In the genomic region with DNA sequence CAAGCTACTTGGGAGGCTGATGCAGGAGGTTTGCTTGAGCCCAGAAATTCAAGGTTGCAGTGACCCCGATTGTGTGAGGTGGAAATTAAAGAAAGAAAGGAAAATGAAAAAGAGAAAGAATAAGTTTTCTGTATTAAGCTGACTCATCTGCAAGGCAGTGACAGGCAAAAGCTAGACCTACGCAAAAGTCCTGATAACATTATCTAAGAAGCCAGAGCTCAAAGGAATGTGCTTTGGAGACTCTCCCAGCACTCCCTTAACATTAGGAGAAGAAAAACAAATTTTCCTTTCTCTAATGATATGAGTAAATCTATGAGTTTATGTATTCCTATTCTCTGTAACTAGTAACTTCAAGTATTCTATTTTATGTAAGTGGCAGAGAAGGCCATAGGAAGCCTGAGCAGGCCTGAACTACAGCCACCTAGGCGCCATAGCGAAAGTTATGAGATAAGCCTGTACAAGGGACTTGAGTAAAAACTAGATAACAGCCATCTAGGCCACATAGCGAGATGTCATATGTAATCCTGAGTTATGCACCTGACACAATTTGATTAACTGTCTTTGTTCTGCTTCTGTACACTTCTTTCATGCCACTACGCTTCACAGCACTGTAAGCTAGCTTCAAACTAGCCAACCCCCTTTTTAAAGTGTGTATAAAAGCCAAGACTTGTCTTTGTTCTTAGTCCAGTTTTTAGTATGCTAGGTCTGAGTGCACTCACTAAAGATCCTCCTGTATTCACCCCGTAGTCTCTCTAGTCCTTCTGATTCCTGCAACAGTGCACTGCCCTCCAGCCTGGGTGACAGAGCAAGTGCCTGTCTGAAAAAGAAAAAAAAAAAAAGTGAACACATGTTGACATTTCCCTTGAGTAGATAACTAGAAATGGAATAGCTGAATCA, we compare ENCODE assay signal across 1 cellular context.
TF ChIP-seq lines count a peak whose summit lies in the region.

No MANE protein-coding gene starts in this region.

TF ChIP-seq in K562, 482 proteins besides CTCF, POLR2A, EP300 and RAD21 (continued from another document and continues in another):
- TF ChIP-seq, protein P1, sequence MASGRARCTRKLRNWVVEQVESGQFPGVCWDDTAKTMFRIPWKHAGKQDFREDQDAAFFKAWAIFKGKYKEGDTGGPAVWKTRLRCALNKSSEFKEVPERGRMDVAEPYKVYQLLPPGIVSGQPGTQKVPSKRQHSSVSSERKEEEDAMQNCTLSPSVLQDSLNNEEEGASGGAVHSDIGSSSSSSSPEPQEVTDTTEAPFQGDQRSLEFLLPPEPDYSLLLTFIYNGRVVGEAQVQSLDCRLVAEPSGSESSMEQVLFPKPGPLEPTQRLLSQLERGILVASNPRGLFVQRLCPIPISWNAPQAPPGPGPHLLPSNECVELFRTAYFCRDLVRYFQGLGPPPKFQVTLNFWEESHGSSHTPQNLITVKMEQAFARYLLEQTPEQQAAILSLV (tag; IDR thresholded peaks at IDR 0.05) = no peak
- TF ChIP-seq, protein P2, sequence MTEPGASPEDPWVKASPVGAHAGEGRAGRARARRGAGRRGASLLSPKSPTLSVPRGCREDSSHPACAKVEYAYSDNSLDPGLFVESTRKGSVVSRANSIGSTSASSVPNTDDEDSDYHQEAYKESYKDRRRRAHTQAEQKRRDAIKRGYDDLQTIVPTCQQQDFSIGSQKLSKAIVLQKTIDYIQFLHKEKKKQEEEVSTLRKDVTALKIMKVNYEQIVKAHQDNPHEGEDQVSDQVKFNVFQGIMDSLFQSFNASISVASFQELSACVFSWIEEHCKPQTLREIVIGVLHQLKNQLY (CRISPR knock-in tag; conservative IDR thresholded peaks at IDR 0.05) = no peak
- peak; percentile 85 for TF ChIP-seq ZNF316 (IDR thresholded peaks at IDR 0.05)
- no peak for TF ChIP-seq ZNF354B (CRISPR knock-in tag; IDR thresholded peaks at IDR 0.05)
- TF ChIP-seq, protein P3, sequence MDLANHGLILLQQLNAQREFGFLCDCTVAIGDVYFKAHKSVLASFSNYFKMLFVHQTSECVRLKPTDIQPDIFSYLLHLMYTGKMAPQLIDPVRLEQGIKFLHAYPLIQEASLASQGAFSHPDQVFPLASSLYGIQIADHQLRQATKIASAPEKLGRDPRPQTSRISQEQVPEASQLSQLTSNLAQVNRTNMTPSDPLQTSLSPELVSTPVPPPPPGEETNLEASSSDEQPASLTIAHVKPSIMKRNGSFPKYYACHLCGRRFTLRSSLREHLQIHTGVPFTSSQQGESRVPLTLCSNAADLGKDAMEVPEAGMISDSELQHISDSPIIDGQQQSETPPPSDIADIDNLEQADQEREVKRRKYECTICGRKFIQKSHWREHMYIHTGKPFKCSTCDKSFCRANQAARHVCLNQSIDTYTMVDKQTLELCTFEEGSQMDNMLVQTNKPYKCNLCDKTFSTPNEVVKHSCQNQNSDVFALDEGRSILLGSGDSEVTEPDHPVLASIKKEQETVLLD (IDR thresholded peaks at IDR 0.05) = no peak; the same call in 1 of the 2 replicates
- no peak for TF ChIP-seq MBD2 (IDR thresholded peaks at IDR 0.05; ENCODE audit: borderline replicate concordance, low read depth)
- TF ChIP-seq SREBF1 (IDR thresholded peaks at IDR 0.05; ENCODE audit: borderline replicate concordance, low read depth, low read length) = no peak
- TF ChIP-seq TRIM28 (IDR thresholded peaks at IDR 0.05) = peak; percentile 100
- TF ChIP-seq, protein P4, sequence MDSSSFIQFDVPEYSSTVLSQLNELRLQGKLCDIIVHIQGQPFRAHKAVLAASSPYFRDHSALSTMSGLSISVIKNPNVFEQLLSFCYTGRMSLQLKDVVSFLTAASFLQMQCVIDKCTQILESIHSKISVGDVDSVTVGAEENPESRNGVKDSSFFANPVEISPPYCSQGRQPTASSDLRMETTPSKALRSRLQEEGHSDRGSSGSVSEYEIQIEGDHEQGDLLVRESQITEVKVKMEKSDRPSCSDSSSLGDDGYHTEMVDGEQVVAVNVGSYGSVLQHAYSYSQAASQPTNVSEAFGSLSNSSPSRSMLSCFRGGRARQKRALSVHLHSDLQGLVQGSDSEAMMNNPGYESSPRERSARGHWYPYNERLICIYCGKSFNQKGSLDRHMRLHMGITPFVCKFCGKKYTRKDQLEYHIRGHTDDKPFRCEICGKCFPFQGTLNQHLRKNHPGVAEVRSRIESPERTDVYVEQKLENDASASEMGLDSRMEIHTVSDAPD (CRISPR knock-in tag; IDR thresholded peaks at IDR 0.05) = no peak
- peak; percentile 97; the same call in 1 of the 2 replicates for TF ChIP-seq CBX1 (IDR thresholded peaks at IDR 0.05; ENCODE audit: low read depth)
- no peak for TF ChIP-seq SIRT6 (IDR thresholded peaks at IDR 0.05; ENCODE audit: low read depth, low read length)
- no peak for TF ChIP-seq FOXM1 (IDR thresholded peaks at IDR 0.05; ENCODE audit: low read depth)
- no peak for TF ChIP-seq FOXM1 (CRISPR knock-in tag; IDR thresholded peaks at IDR 0.05; ENCODE audit: low read depth)
- no peak for TF ChIP-seq CEBPG (CRISPR knock-in tag; IDR thresholded peaks at IDR 0.05)
- no peak for TF ChIP-seq CEBPG (tag; conservative IDR thresholded peaks at IDR 0.05 in 1 of 2, IDR thresholded peaks at IDR 0.05 in 1 of 2)
- TF ChIP-seq, protein P5, sequence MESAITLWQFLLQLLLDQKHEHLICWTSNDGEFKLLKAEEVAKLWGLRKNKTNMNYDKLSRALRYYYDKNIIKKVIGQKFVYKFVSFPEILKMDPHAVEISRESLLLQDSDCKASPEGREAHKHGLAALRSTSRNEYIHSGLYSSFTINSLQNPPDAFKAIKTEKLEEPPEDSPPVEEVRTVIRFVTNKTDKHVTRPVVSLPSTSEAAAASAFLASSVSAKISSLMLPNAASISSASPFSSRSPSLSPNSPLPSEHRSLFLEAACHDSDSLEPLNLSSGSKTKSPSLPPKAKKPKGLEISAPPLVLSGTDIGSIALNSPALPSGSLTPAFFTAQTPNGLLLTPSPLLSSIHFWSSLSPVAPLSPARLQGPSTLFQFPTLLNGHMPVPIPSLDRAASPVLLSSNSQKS (CRISPR knock-in tag; IDR thresholded peaks at IDR 0.05) = no peak
- TF ChIP-seq SUPT5H (IDR thresholded peaks at IDR 0.05) = no peak
- TF ChIP-seq ZNF75A (CRISPR knock-in tag; IDR thresholded peaks at IDR 0.05) = no peak
- TF ChIP-seq, protein P6, sequence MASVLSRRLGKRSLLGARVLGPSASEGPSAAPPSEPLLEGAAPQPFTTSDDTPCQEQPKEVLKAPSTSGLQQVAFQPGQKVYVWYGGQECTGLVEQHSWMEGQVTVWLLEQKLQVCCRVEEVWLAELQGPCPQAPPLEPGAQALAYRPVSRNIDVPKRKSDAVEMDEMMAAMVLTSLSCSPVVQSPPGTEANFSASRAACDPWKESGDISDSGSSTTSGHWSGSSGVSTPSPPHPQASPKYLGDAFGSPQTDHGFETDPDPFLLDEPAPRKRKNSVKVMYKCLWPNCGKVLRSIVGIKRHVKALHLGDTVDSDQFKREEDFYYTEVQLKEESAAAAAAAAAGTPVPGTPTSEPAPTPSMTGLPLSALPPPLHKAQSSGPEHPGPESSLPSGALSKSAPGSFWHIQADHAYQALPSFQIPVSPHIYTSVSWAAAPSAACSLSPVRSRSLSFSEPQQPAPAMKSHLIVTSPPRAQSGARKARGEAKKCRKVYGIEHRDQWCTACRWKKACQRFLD (CRISPR knock-in tag; IDR thresholded peaks at IDR 0.05) = no peak
- TF ChIP-seq TAF7 (tag; IDR thresholded peaks at IDR 0.05) = no peak
- TF ChIP-seq ZNF778 (CRISPR knock-in tag; IDR thresholded peaks at IDR 0.05) = no peak
- TF ChIP-seq TAF15 (IDR thresholded peaks at IDR 0.05; ENCODE audit: low read depth, low read length) = no peak
- TF ChIP-seq ZNF586 (CRISPR knock-in tag; conservative IDR thresholded peaks at IDR 0.05) = no peak
- TF ChIP-seq, protein P7, sequence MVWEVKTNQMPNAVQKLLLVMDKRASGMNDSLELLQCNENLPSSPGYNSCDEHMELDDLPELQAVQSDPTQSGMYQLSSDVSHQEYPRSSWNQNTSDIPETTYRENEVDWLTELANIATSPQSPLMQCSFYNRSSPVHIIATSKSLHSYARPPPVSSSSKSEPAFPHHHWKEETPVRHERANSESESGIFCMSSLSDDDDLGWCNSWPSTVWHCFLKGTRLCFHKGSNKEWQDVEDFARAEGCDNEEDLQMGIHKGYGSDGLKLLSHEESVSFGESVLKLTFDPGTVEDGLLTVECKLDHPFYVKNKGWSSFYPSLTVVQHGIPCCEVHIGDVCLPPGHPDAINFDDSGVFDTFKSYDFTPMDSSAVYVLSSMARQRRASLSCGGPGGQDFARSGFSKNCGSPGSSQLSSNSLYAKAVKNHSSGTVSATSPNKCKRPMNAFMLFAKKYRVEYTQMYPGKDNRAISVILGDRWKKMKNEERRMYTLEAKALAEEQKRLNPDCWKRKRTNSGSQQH (CRISPR knock-in tag; IDR thresholded peaks at IDR 0.05) = no peak
- TF ChIP-seq PHF20 (IDR thresholded peaks at IDR 0.05; ENCODE audit: partially characterized antibody) = no peak
- no peak for TF ChIP-seq CCAR2 (IDR thresholded peaks at IDR 0.05; ENCODE audit: low read depth, low read length)
- TF ChIP-seq ZSCAN32 (CRISPR knock-in tag; IDR thresholded peaks at IDR 0.05) = no peak
- TF ChIP-seq ZNF507 (tag; conservative IDR thresholded peaks at IDR 0.05) = no peak
- peak; percentile 84 for TF ChIP-seq DPF2 (IDR thresholded peaks at IDR 0.05)
- TF ChIP-seq, protein P8, sequence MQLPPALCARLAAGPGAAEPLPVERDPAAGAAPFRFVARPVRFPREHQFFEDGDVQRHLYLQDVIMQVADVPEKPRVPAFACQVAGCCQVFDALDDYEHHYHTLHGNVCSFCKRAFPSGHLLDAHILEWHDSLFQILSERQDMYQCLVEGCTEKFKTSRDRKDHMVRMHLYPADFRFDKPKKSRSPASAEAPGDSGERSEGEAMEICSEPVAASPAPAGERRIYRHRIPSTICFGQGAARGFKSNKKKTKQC (CRISPR knock-in tag; IDR thresholded peaks at IDR 0.05) = no peak
- no peak for TF ChIP-seq MTA1 (IDR thresholded peaks at IDR 0.05; ENCODE audit: borderline replicate concordance)
- TF ChIP-seq MYC (IDR thresholded peaks at IDR 0.05; ENCODE audit: low read depth, low read length) = no peak
- TF ChIP-seq MYC (CRISPR knock-in tag; IDR thresholded peaks at IDR 0.05; ENCODE audit: borderline replicate concordance, low read depth) = no peak
- TF ChIP-seq SOX6 (IDR thresholded peaks at IDR 0.05) = peak; percentile 92
- no peak for TF ChIP-seq ZNF57 (CRISPR knock-in tag; IDR thresholded peaks at IDR 0.05)
- no peak for TF ChIP-seq ELF4 (CRISPR knock-in tag; IDR thresholded peaks at IDR 0.05)
- TF ChIP-seq RBM17 (IDR thresholded peaks at IDR 0.05; ENCODE audit: borderline replicate concordance, low read depth, low read length) = no peak
- TF ChIP-seq TCF7L2 (IDR thresholded peaks at IDR 0.05; ENCODE audit: low read depth, low read length) = 0 out of 2 replicates have a peak, but pooled peaks have one; percentile 24
- TF ChIP-seq, protein P9, sequence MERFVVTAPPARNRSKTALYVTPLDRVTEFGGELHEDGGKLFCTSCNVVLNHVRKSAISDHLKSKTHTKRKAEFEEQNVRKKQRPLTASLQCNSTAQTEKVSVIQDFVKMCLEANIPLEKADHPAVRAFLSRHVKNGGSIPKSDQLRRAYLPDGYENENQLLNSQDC (CRISPR knock-in tag; IDR thresholded peaks at IDR 0.05) = no peak
- TF ChIP-seq, protein P10, sequence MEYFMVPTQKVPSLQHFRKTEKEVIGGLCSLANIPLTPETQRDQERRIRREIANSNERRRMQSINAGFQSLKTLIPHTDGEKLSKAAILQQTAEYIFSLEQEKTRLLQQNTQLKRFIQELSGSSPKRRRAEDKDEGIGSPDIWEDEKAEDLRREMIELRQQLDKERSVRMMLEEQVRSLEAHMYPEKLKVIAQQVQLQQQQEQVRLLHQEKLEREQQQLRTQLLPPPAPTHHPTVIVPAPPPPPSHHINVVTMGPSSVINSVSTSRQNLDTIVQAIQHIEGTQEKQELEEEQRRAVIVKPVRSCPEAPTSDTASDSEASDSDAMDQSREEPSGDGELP (CRISPR knock-in tag; IDR thresholded peaks at IDR 0.05; ENCODE audit: borderline replicate concordance) = no peak; the same call in 1 of the 2 replicates
- TF ChIP-seq ZNF347 (CRISPR knock-in tag; IDR thresholded peaks at IDR 0.05; ENCODE audit: low read depth) = no peak
- TF ChIP-seq DACH1 (IDR thresholded peaks at IDR 0.05; ENCODE audit: partially characterized antibody) = no peak
- TF ChIP-seq NFXL1 (CRISPR knock-in tag; IDR thresholded peaks at IDR 0.05) = no peak
- no peak for TF ChIP-seq ZNF133 (CRISPR knock-in tag; IDR thresholded peaks at IDR 0.05)
- TF ChIP-seq CHD1 (IDR thresholded peaks at IDR 0.05; ENCODE audit: low read length) = no peak
- TF ChIP-seq, protein P11, sequence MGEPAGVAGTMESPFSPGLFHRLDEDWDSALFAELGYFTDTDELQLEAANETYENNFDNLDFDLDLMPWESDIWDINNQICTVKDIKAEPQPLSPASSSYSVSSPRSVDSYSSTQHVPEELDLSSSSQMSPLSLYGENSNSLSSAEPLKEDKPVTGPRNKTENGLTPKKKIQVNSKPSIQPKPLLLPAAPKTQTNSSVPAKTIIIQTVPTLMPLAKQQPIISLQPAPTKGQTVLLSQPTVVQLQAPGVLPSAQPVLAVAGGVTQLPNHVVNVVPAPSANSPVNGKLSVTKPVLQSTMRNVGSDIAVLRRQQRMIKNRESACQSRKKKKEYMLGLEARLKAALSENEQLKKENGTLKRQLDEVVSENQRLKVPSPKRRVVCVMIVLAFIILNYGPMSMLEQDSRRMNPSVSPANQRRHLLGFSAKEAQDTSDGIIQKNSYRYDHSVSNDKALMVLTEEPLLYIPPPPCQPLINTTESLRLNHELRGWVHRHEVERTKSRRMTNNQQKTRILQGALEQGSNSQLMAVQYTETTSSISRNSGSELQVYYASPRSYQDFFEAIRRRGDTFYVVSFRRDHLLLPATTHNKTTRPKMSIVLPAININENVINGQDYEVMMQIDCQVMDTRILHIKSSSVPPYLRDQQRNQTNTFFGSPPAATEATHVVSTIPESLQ (CRISPR knock-in tag; IDR thresholded peaks at IDR 0.05) = no peak
- no peak for TF ChIP-seq TSC22D4 (tag; IDR thresholded peaks at IDR 0.05)
- TF ChIP-seq ZNF384 (IDR thresholded peaks at IDR 0.05; ENCODE audit: low read depth, low read length) = peak; percentile 82
- TF ChIP-seq MCM7 (IDR thresholded peaks at IDR 0.05) = no peak
- TF ChIP-seq HDAC6 (IDR thresholded peaks at IDR 0.05; ENCODE audit: low read depth, low read length) = no peak
- no peak for TF ChIP-seq SAFB2 (IDR thresholded peaks at IDR 0.05; ENCODE audit: borderline replicate concordance, low read depth, low read length, severe bottlenecking)
- TF ChIP-seq MECOM (CRISPR knock-in tag; IDR thresholded peaks at IDR 0.05) = no peak
- TF ChIP-seq, protein P12, sequence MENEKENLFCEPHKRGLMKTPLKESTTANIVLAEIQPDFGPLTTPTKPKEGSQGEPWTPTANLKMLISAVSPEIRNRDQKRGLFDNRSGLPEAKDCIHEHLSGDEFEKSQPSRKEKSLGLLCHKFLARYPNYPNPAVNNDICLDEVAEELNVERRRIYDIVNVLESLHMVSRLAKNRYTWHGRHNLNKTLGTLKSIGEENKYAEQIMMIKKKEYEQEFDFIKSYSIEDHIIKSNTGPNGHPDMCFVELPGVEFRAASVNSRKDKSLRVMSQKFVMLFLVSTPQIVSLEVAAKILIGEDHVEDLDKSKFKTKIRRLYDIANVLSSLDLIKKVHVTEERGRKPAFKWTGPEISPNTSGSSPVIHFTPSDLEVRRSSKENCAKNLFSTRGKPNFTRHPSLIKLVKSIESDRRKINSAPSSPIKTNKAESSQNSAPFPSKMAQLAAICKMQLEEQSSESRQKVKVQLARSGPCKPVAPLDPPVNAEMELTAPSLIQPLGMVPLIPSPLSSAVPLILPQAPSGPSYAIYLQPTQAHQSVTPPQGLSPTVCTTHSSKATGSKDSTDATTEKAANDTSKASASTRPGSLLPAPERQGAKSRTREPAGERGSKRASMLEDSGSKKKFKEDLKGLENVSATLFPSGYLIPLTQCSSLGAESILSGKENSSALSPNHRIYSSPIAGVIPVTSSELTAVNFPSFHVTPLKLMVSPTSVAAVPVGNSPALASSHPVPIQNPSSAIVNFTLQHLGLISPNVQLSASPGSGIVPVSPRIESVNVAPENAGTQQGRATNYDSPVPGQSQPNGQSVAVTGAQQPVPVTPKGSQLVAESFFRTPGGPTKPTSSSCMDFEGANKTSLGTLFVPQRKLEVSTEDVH (IDR thresholded peaks at IDR 0.05; ENCODE audit: low read depth, partially characterized antibody) = no peak
- TF ChIP-seq SIN3B (IDR thresholded peaks at IDR 0.05; ENCODE audit: low read depth) = no peak
